ENCODE assay signal across 8 cellular contexts in the genomic region with DNA sequence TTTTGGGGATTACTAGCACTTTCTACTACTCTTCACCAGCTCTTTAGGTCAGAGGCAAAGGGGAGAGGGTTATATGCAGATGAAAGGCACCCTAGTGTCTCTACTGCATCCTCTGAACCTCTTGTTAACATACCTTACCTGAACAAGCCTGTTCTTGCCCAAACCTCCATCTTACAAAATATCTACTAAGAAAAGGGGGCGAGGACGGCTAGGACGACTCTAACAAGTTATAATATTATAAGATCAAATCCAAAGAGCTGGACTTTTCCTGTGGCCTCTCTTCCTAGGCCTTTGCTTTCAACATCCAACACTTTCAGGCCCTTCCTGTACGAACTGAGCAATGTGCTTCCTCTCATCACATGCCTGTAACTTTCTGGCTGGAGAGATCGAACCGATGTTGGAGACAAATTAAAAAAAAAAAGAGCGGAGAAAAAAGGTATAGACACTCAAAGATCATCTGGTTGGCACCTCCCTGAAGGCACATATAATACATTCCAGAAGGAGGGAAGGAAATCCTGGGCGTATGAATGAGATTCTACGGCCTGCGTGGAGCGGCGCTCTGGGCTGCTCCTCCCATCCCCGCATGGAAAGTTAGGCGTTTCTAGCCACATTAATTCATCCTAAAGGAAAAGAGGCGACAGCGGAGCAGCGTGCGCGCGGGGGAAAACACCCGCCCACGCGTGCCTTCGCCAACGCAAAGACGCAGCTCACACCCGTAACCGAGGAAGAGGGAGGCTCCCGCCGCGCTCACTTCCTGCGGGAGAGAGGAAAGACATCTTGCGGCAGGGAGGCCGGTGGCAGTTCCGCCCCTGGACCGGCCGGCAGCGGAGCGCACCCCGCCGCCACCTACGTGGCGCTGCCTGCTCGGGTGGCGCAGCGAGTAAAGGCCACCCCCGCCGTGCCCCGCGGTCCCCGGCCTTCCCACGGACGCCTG. TPM values are rescaled to one million over a fixed set of nuclear protein-coding genes. Genes with fewer than 3 reads are reported as not detected.
DNase-seq lines count a peak whose midpoint lies in the region; ATAC-seq and TF ChIP-seq lines count a peak whose summit lies in the region.

No MANE protein-coding gene starts in this region.

- no peak for TF ChIP-seq CTCF in foreskin fibroblast (IDR thresholded peaks at IDR 0.05; ENCODE audit: low read depth, low read length)

- peaks cover 31 to 37% (median 34%) of the 10 kb centered on the region in 3 donors for H3K27me3 Mint-ChIP-seq in naive B cell
- no peaks in the 10 kb centered on the region for H3K27me3 Mint-ChIP-seq in stimulated activated naive CD8-positive, alpha-beta T cell treated with anti-CD3 and anti-CD28 coated beads, Interleukin-15, amount 100 ng/mL, for 72 hours

- H3K4me3 Mint-ChIP-seq in naive B cell: peak overlapping the region in 7 of 8 donors; percentile 7 to 82 (median 57)
- peak overlapping the region; percentile 94 to 100 for H3K4me3 Mint-ChIP-seq in stimulated activated naive CD8-positive, alpha-beta T cell treated with anti-CD3 and anti-CD28 coated beads, Interleukin-15, amount 100 ng/mL, for 72 hours

- H3K4me1 Mint-ChIP-seq in naive B cell: peaks cover 5 to 7% (median 6%) of the 10 kb centered on the region in 3 donors
- peaks cover 18% of the 10 kb centered on the region for H3K4me1 Mint-ChIP-seq in stimulated activated naive CD8-positive, alpha-beta T cell treated with anti-CD3 and anti-CD28 coated beads, Interleukin-15, amount 100 ng/mL, for 72 hours

- no peak overlapping the region for H3K27ac Mint-ChIP-seq in naive B cell
- H3K27ac Mint-ChIP-seq in stimulated activated naive CD8-positive, alpha-beta T cell treated with anti-CD3 and anti-CD28 coated beads, Interleukin-15, amount 100 ng/mL, for 72 hours: peak overlapping the region; percentile 92 to 98

- peak overlapping the region; percentile 68 to 71 for H3K4me3 ChIP-seq in foreskin fibroblast (ENCODE audit: low read depth in 1 of 2, low read length in 2 of 2)

- peaks cover 0 to 12% (median 3%) of the 10 kb centered on the region in 7 donors for H3K9me3 Mint-ChIP-seq in naive B cell
- no peaks in the 10 kb centered on the region for H3K9me3 Mint-ChIP-seq in stimulated activated naive CD8-positive, alpha-beta T cell treated with anti-CD3 and anti-CD28 coated beads, Interleukin-15, amount 100 ng/mL, for 72 hours

- H3K36me3 Mint-ChIP-seq in naive B cell: peaks cover 0 to 8% of the 10 kb centered on the region in 2 donors

- DNase-seq in GM04504 (ENCODE audit: low read depth) (peak; percentile 31), NCI-H510A (lab: John Stamatoyannopoulos, UW) (peak; percentile 15), foreskin fibroblast (peak; percentile 74 to 88), naive B cell (no peak)
- DNase-seq in activated naive CD4-positive, alpha-beta T cell treated with Interleukin-2 at 50 U/mL for 16 hours: peak; percentile 27
- peak; percentile 47 to 59 for DNase-seq in stimulated activated naive CD8-positive, alpha-beta T cell treated with anti-CD3 and anti-CD28 coated beads, Interleukin-15, amount 100 ng/mL, for 72 hours

- ATAC-seq in naive B cell (ENCODE audit: low read depth in 2 of 2) (no peak), HG03135 (IDR thresholded peaks at IDR 0.05; ENCODE audit: unreplicated experiment) (no peak), GM21576 (IDR thresholded peaks at IDR 0.05; ENCODE audit: unreplicated experiment) (no peak)
- peak; percentile 1 for ATAC-seq in stimulated activated naive CD8-positive, alpha-beta T cell treated with anti-CD3 and anti-CD28 coated beads, Interleukin-15, amount 100 ng/mL, for 72 hours

RNA-seq across cellular contexts. Expression of a gene that starts 0.8 kb away (rescaled TPM):
- not detected for polyA plus RNA-seq in naive B cell (ENCODE audit: low read depth in 6 of 6)

Comparison
In these comparisons a context has a peak if more than half of its experiments do, and no peak if none do; other contexts are left out.
1. H3K27ac Mint-ChIP-seq: peak in stimulated activated naive CD8-positive, alpha-beta T cell treated with anti-CD3 and anti-CD28 coated beads, Interleukin-15, amount 100 ng/mL, for 72 hours (2 of 2); none in naive B cell (0 of 6).